In genomic region chr6:19731286-19731685, GRCh38 we compare ENCODE assay signal across 15 cellular contexts.
DNase-seq lines count a peak whose midpoint lies in the region; ATAC-seq, FAIRE-seq and TF ChIP-seq lines count a peak whose summit lies in the region.
"Had no signal": no experiment of that assay in that cellular context is flagged by ENCODE, and none has a peak within 500 bp of the region (broad histone marks: within the 10 kb centered on the region; RNA-seq: fewer than 3 reads in every experiment).

No MANE protein-coding gene starts in this region.

- DNase-seq in AG09309 (ENCODE audit: low read depth), result peak; percentile 91
- DNase-seq in HTR-8/SVneo (ENCODE audit: insufficient read length, low spot score), result peak; percentile 64
- DNase-seq in astrocyte (ENCODE audit: low read depth), result peak; percentile 96
- DNase-seq in glomerular visceral epithelial cell (ENCODE audit: extremely low spot score), result peak; percentile 69
- DNase-seq in DMS153 treated with DMSO at 0.1 percent for 48 hours (lab: John Stamatoyannopoulos, UW; ENCODE audit: unreplicated experiment), result no peak
- DNase-seq in DMS153 (lab: John Stamatoyannopoulos, UW), result no peak
- DNase-seq in substantia nigra (lab: John Stamatoyannopoulos, UW), result no peak
- DNase-seq: activated naive CD8-positive, alpha-beta T cell treated with anti-CD3 and anti-CD28 coated beads, Interleukin-2, amount 50 U/mL, for 24 hours; NCI-H446 treated with DMSO at 0.1 percent for 48 hours; SIG-M5; stimulated activated CD4-positive, alpha-beta T cell treated with anti-CD3 and anti-CD28 coated beads, Interleukin-4, amount 100 ng/mL, for 1 hour; stimulated activated naive B cell treated with anti-CD40 and anti-IgM and Interleukin-4, amounts not matched to agents 10 μg/mL and 1 μg/mL and 100 μg/mL, for 72 hours had no signal

- H3K79me2 ChIP-seq in astrocyte (ENCODE audit: insufficient read depth, low read length), result no peaks in the 10 kb centered on the region
- H3K79me2 ChIP-seq: parathyroid adenoma had no signal

- FAIRE-seq in HTR-8/SVneo (lab: Jason Lieb, UNC), result peak; percentile 97
- FAIRE-seq in astrocyte (lab: Jason Lieb, UNC), result peak; percentile 85

- no peaks in the 10 kb centered on the region for H3K36me3 Mint-ChIP-seq in astrocyte (ENCODE audit: low read depth, unreplicated experiment)
- H3K36me3 Mint-ChIP-seq: stimulated activated naive B cell treated with anti-CD40 and anti-IgM and Interleukin-4, amounts not matched to agents 10 μg/mL and 1 μg/mL and 100 μg/mL, for 72 hours had no signal

- H2AFZ ChIP-seq in astrocyte (ENCODE audit: low read depth, low read length), result peak overlapping the region; percentile 73
- H2AFZ ChIP-seq: parathyroid adenoma had no signal

- ATAC-seq in HG02610 (IDR thresholded peaks at IDR 0.05; ENCODE audit: unreplicated experiment), result no peak
- ATAC-seq: activated naive CD8-positive, alpha-beta T cell treated with anti-CD3 and anti-CD28 coated beads, Interleukin-2, amount 50 U/mL, for 24 hours; stimulated activated naive B cell treated with anti-CD40 and anti-IgM and Interleukin-4, amounts not matched to agents 10 μg/mL and 1 μg/mL and 100 μg/mL, for 72 hours had no signal

- H3K4me3 Mint-ChIP-seq in astrocyte (ENCODE audit: unreplicated experiment), result no peak overlapping the region
- H3K4me3 Mint-ChIP-seq: activated naive CD8-positive, alpha-beta T cell treated with anti-CD3 and anti-CD28 coated beads, Interleukin-2, amount 50 U/mL, for 24 hours; stimulated activated naive B cell treated with anti-CD40 and anti-IgM and Interleukin-4, amounts not matched to agents 10 μg/mL and 1 μg/mL and 100 μg/mL, for 72 hours had no signal

- TF ChIP-seq CTCF in AG09309 (IDR thresholded peaks at IDR 0.05; ENCODE audit: control insufficient read depth, insufficient read depth, low read depth, low read length, missing control alignments), result no peak
- TF ChIP-seq CTCF in astrocyte (IDR thresholded peaks at IDR 0.05; ENCODE audit: insufficient read depth, low read depth, low read length), result no peak

- no peaks in the 10 kb centered on the region for H3K4me1 ChIP-seq in astrocyte (ENCODE audit: insufficient read depth, low read length)
- H3K4me1 ChIP-seq: parathyroid adenoma had no signal

- H3K4me3 ChIP-seq in AG09309 (ENCODE audit: control insufficient read depth, low read depth, low read length) (no peak overlapping the region), astrocyte (ENCODE audit: insufficient read depth, low read depth, low read length) (peak overlapping the region; percentile 29)

- H3K9ac ChIP-seq in astrocyte (ENCODE audit: low read length), result no peak overlapping the region
- H3K9ac ChIP-seq: parathyroid adenoma had no signal

- H3K36me3 ChIP-seq in astrocyte (ENCODE audit: insufficient read depth, low read length), result no peaks in the 10 kb centered on the region

- no peaks in the 10 kb centered on the region for H3K9me3 ChIP-seq in astrocyte (ENCODE audit: insufficient read depth, low read depth, low read length)

- H3K4me2 ChIP-seq in astrocyte (ENCODE audit: low read length), result peak overlapping the region; percentile 27

- peaks cover 8% of the 10 kb centered on the region for H3K27me3 Mint-ChIP-seq in astrocyte (ENCODE audit: low read depth, unreplicated experiment)
- H3K27me3 Mint-ChIP-seq: activated naive CD8-positive, alpha-beta T cell treated with anti-CD3 and anti-CD28 coated beads, Interleukin-2, amount 50 U/mL, for 24 hours; stimulated activated naive B cell treated with anti-CD40 and anti-IgM and Interleukin-4, amounts not matched to agents 10 μg/mL and 1 μg/mL and 100 μg/mL, for 72 hours had no signal

- H3K27ac ChIP-seq in astrocyte (ENCODE audit: low read depth, low read length) (peak overlapping the region; percentile 67), substantia nigra (ENCODE audit: low read depth, low read length, poor library complexity, severe bottlenecking) (no peak overlapping the region)
- H3K27ac ChIP-seq: C4-2B, parathyroid adenoma had no signal

- peaks cover 7% of the 10 kb centered on the region for H3K4me1 Mint-ChIP-seq in astrocyte (ENCODE audit: low read depth, unreplicated experiment)
- H3K4me1 Mint-ChIP-seq: activated naive CD8-positive, alpha-beta T cell treated with anti-CD3 and anti-CD28 coated beads, Interleukin-2, amount 50 U/mL, for 24 hours; stimulated activated naive B cell treated with anti-CD40 and anti-IgM and Interleukin-4, amounts not matched to agents 10 μg/mL and 1 μg/mL and 100 μg/mL, for 72 hours had no signal

- no peaks in the 10 kb centered on the region for H4K20me1 ChIP-seq in astrocyte (ENCODE audit: insufficient read depth, low read length)

- H3K27ac Mint-ChIP-seq in astrocyte (ENCODE audit: unreplicated experiment), result peak overlapping the region; percentile 79
- H3K27ac Mint-ChIP-seq: activated naive CD8-positive, alpha-beta T cell treated with anti-CD3 and anti-CD28 coated beads, Interleukin-2, amount 50 U/mL, for 24 hours; stimulated activated naive B cell treated with anti-CD40 and anti-IgM and Interleukin-4, amounts not matched to agents 10 μg/mL and 1 μg/mL and 100 μg/mL, for 72 hours had no signal

- H3K27me3 ChIP-seq in astrocyte (ENCODE audit: insufficient read depth, low read length), result no peaks in the 10 kb centered on the region

- H3K9me3 Mint-ChIP-seq in astrocyte (ENCODE audit: unreplicated experiment), result peaks cover 6% of the 10 kb centered on the region
- H3K9me3 Mint-ChIP-seq: activated naive CD8-positive, alpha-beta T cell treated with anti-CD3 and anti-CD28 coated beads, Interleukin-2, amount 50 U/mL, for 24 hours had no signal

Comparison
In these comparisons a context has a peak if more than half of its experiments do, and no peak if none do; other contexts are left out.
1. DNase-seq: peak in AG09309 (single experiment), HTR-8/SVneo (single experiment), astrocyte (single experiment) and glomerular visceral epithelial cell (single experiment); none in DMS153 treated with DMSO at 0.1 percent for 48 hours (single experiment), DMS153 (single experiment) and substantia nigra (0 of 49).